In the genomic region with DNA sequence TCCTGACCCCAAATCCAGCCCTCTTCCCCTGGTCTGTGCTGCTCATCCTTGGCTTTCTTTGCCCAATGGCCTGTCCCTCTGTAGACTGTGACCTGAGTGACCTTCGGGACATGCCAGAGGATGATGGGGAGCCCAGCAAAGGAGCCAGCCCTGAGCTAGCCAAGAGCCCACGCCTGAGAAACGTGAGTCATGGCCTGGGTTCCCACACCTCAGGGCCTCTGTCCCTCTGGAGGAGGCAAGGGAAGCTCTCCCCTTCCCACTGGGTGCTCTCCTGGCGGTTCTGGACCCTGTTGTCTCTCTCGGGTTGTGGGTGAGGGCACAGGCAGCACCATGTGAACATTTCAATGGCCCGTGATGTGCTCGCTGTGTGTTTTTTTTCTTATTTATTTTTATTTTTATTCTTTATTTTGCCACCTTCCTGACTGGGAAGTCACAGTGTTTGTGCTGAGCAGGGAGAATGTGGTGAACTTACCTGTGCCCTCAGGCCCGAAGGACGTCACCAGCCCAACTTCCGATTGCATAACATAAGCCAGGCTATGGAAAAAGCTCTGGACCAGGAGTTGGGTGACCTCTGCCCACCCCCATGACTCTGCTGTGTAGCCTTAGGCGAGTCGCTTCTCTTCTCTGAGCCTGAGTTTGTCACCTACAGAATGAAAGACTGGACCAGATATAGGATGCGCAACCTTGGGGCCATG, we compare ENCODE assay signal across 20 cellular contexts.
"Had no signal": no experiment of that assay in that cellular context is flagged by ENCODE, and none has a peak within 500 bp of the region (broad histone marks: within the 10 kb centered on the region; RNA-seq: fewer than 3 reads in every experiment).

No MANE protein-coding gene starts in this region.

- H3K9me3 ChIP-seq: esophagus muscularis mucosa, gastroesophageal sphincter, prostate gland, spleen, tibial artery had no signal

- H3K27me3 ChIP-seq: esophagus muscularis mucosa, gastroesophageal sphincter had no signal

- H3K4me1 Mint-ChIP-seq: stimulated activated memory B cell treated with anti-CD40 and anti-IgM and Interleukin-4, amounts not matched to agents 10 μg/mL and 1 μg/mL and 100 μg/mL, for 72 hours had no signal

- H3K4me3 ChIP-seq: esophagus muscularis mucosa, gastroesophageal sphincter, prostate gland, spleen, tibial artery had no signal

- H3K27ac ChIP-seq: epithelial cell of prostate, esophagus muscularis mucosa, gastroesophageal sphincter, parathyroid adenoma, prostate gland, spleen, tibial artery had no signal

- H3K27ac Mint-ChIP-seq: naive B cell; nephron; stimulated activated memory B cell treated with anti-CD40 and anti-IgM and Interleukin-4, amounts not matched to agents 10 μg/mL and 1 μg/mL and 100 μg/mL, for 72 hours; stimulated activated naive CD8-positive, alpha-beta T cell treated with anti-CD3 and anti-CD28 coated beads, Interleukin-15, Interleukin-2, amounts not matched to agents 100 ng/mL and 50 ng/mL, for 24 hours had no signal

- H3K9ac ChIP-seq: parathyroid adenoma had no signal

- H2AFZ ChIP-seq: parathyroid adenoma had no signal

- H3K9me3 Mint-ChIP-seq: naive B cell; nephron; stimulated activated memory B cell treated with anti-CD40 and anti-IgM and Interleukin-4, amounts not matched to agents 10 μg/mL and 1 μg/mL and 100 μg/mL, for 72 hours; stimulated activated naive CD8-positive, alpha-beta T cell treated with anti-CD3 and anti-CD28 coated beads, Interleukin-15, Interleukin-2, amounts not matched to agents 100 ng/mL and 50 ng/mL, for 24 hours had no signal

- H3K36me3 Mint-ChIP-seq: naive B cell; stimulated activated memory B cell treated with anti-CD40 and anti-IgM and Interleukin-4, amounts not matched to agents 10 μg/mL and 1 μg/mL and 100 μg/mL, for 72 hours had no signal

- H3K79me2 ChIP-seq: parathyroid adenoma had no signal

- ATAC-seq: gastroesophageal sphincter; left colon; sciatic nerve; stimulated activated memory B cell treated with anti-CD40 and anti-IgM and Interleukin-4, amounts not matched to agents 10 μg/mL and 1 μg/mL and 100 μg/mL, for 72 hours had no signal

- H3K4me1 ChIP-seq: prostate gland, tibial artery had no signal

- H3K36me3 ChIP-seq: prostate gland, spleen had no signal

- H3K4me3 Mint-ChIP-seq: naive B cell; nephron; stimulated activated memory B cell treated with anti-CD40 and anti-IgM and Interleukin-4, amounts not matched to agents 10 μg/mL and 1 μg/mL and 100 μg/mL, for 72 hours; stimulated activated naive CD8-positive, alpha-beta T cell treated with anti-CD3 and anti-CD28 coated beads, Interleukin-15, Interleukin-2, amounts not matched to agents 100 ng/mL and 50 ng/mL, for 24 hours had no signal

- DNase-seq: effector memory CD4-positive, alpha-beta T cell; hippocampal formation; left colon; mesendoderm; naive B cell; retina; spleen; stimulated activated CD4-positive, alpha-beta T cell treated with anti-CD3 and anti-CD28 coated beads, Interleukin-15, amount 100 ng/mL, for 24 hours; stimulated activated CD4-positive, alpha-beta T cell treated with anti-CD3 and anti-CD28 coated beads, Interleukin-1b, Interleukin-23, amount 100 ng/mL, for 48 hours; stimulated activated CD4-positive, alpha-beta T cell treated with anti-CD3 and anti-CD28 coated beads, Interleukin-4, amount 100 ng/mL, for 24 hours; tibial artery had no signal
